In genomic region chr5:59007460-59008063, GRCh38 we compare ENCODE assay signal across 8 cellular contexts.
DNase-seq lines count a peak whose midpoint lies in the region; ATAC-seq and TF ChIP-seq lines count a peak whose summit lies in the region.
"Had no signal": no experiment of that assay in that cellular context is flagged by ENCODE, and none has a peak within 500 bp of the region (broad histone marks: within the 10 kb centered on the region; RNA-seq: fewer than 3 reads in every experiment).

No MANE protein-coding gene starts in this region.

- H3K4me1 ChIP-seq in colonic mucosa = no peaks in the 10 kb centered on the region

- H3K36me3 Mint-ChIP-seq in neural crest cell (ENCODE audit: low read depth) = peaks cover 18% of the 10 kb centered on the region

- ATAC-seq in HG03025 (IDR thresholded peaks at IDR 0.05; ENCODE audit: low FRiP score, unreplicated experiment) = no peak
- ATAC-seq: naive thymus-derived CD4-positive, alpha-beta T cell had no signal

- H3K9ac ChIP-seq in colonic mucosa (ENCODE audit: low read depth in 2 of 2, low read length in 2 of 2) = no peak overlapping the region

- peaks cover 7% of the 10 kb centered on the region for H3K9me3 Mint-ChIP-seq in neural crest cell

- H3K27ac Mint-ChIP-seq in neural crest cell (ENCODE audit: unreplicated experiment) = no peak overlapping the region

- TF ChIP-seq CTCF in neural crest cell (conservative IDR thresholded peaks at IDR 0.05) (peak; percentile 75), colonic mucosa (IDR thresholded peaks at IDR 0.05) (no peak)

- H3K27me3 ChIP-seq in colonic mucosa = no peaks in the 10 kb centered on the region

- no peak overlapping the region for H3K4me3 Mint-ChIP-seq in neural crest cell

- no peaks in the 10 kb centered on the region for H3K27me3 Mint-ChIP-seq in neural crest cell (ENCODE audit: low read depth)
- H3K27me3 Mint-ChIP-seq: naive thymus-derived CD4-positive, alpha-beta T cell had no signal

- no peaks in the 10 kb centered on the region for H3K36me3 ChIP-seq in colonic mucosa

- peak; percentile 58 for DNase-seq in GM03348 (ENCODE audit: low spot score)
- DNase-seq in MV-4-11 (lab: John Stamatoyannopoulos, UW) = peak; percentile 16
- DNase-seq in cerebellum (ENCODE audit: low spot score) = peak; percentile 44
- no peak for DNase-seq in neural crest cell (ENCODE audit: low read depth, low spot score)
- DNase-seq in head of caudate nucleus = no peak
- DNase-seq in colonic mucosa = no peak

- no peaks in the 10 kb centered on the region for H3K9me3 ChIP-seq in colonic mucosa

- no peak overlapping the region for H3K4me3 ChIP-seq in colonic mucosa

- peaks cover 6% of the 10 kb centered on the region for H3K4me1 Mint-ChIP-seq in neural crest cell

- no peak overlapping the region for H3K27ac ChIP-seq in colonic mucosa

- intact Hi-C loops in head of caudate nucleus (cut with DNase I) = loop anchor here (5.0 kb wide), 1 partner anchor 120 kb away; no protein-coding TSS in a partner anchor
- intact Hi-C loops in colonic mucosa (cut with DNase I) = loop anchor here (5.0 kb wide), 1 partner anchor 115 kb away; no protein-coding TSS in a partner anchor

Comparison
In these comparisons a context has a peak if more than half of its experiments do, and no peak if none do; other contexts are left out.
1. DNase-seq: peak in GM03348 (single experiment), MV-4-11 (single experiment) and cerebellum (single experiment); none in neural crest cell (single experiment), head of caudate nucleus (0 of 42) and colonic mucosa (single experiment).